Comparison of ENCODE assay signal across 12 cellular contexts in genomic region chr5:52945040-52945439, GRCh38. TPM values are rescaled to one million over a fixed set of nuclear protein-coding genes. Genes with fewer than 3 reads are reported as not detected.
DNase-seq lines count a peak whose midpoint lies in the region; ATAC-seq and TF ChIP-seq lines count a peak whose summit lies in the region.
"Had no signal": no experiment of that assay in that cellular context is flagged by ENCODE, and none has a peak within 500 bp of the region (broad histone marks: within the 10 kb centered on the region; RNA-seq: fewer than 3 reads in every experiment).

No MANE protein-coding gene starts in this region.

- no peak overlapping the region for H2BK12ac ChIP-seq in neuronal stem cell (ENCODE audit: low read length)

- H3K4ac ChIP-seq in neuronal stem cell (ENCODE audit: low read length) = no peak overlapping the region

- no peak overlapping the region for H3K4me2 ChIP-seq in neuronal stem cell (ENCODE audit: insufficient read depth, low read length, poor library complexity, severe bottlenecking)

- no peak overlapping the region for H2AFZ ChIP-seq in neuronal stem cell (ENCODE audit: low read length)

- CTCF ChIA-PET in activated CD4-positive, alpha-beta memory T cell treated with anti-CD3 and anti-CD28 coated beads for 36 hours (lab: Charles Lee) = interaction anchor here (1.4 to 2.6 kb wide), 4 partner anchors 91 to 152 kb away, joined by 6 to 16 read pairs (median 10); no protein-coding TSS in a partner anchor

- no peaks in the 10 kb centered on the region for H3K79me1 ChIP-seq in neuronal stem cell (ENCODE audit: low read depth, low read length)

- no peak overlapping the region for H2BK15ac ChIP-seq in neuronal stem cell (ENCODE audit: low read length)

- peak overlapping the region; percentile 71 for H3K4me3 Mint-ChIP-seq in activated naive CD4-positive, alpha-beta T cell treated with anti-CD3 and anti-CD28 coated beads, Interleukin-2, amount 50 U/mL, for 24 hours
- H3K4me3 Mint-ChIP-seq in activated CD4-positive, alpha-beta memory T cell treated with anti-CD3 and anti-CD28 coated beads for 36 hours = peak overlapping the region; percentile 50
- peak overlapping the region; percentile 75 to 87 (median 80) for H3K4me3 Mint-ChIP-seq in immature natural killer cell

- no peak for ATAC-seq in activated naive CD4-positive, alpha-beta T cell treated with anti-CD3 and anti-CD28 coated beads, Interleukin-2, amount 50 U/mL, for 72 hours
- ATAC-seq in GM18909 (IDR thresholded peaks at IDR 0.05; ENCODE audit: poor library complexity, unreplicated experiment) (no peak), HG03457 (IDR thresholded peaks at IDR 0.05; ENCODE audit: unreplicated experiment) (no peak)
- ATAC-seq: HCT116 had no signal

- H3K9me3 ChIP-seq in tibial artery = no peaks in the 10 kb centered on the region
- H3K9me3 ChIP-seq in neuronal stem cell (replicated peaks in 1 of 2; ENCODE audit: control insufficient read depth in 2 of 2, insufficient read depth in 1 of 2, low read depth in 1 of 2, low read length in 2 of 2) = no peaks in the 10 kb centered on the region

- no peaks in the 10 kb centered on the region for H3K9me3 Mint-ChIP-seq in activated naive CD4-positive, alpha-beta T cell treated with anti-CD3 and anti-CD28 coated beads, Interleukin-2, amount 50 U/mL, for 24 hours
- no peaks in the 10 kb centered on the region for H3K9me3 Mint-ChIP-seq in activated naive CD4-positive, alpha-beta T cell treated with anti-CD3 and anti-CD28 coated beads, Interleukin-2, amount 50 U/mL, for 72 hours
- H3K9me3 Mint-ChIP-seq in activated CD4-positive, alpha-beta memory T cell treated with anti-CD3 and anti-CD28 coated beads for 36 hours = no peaks in the 10 kb centered on the region
- no peaks in the 10 kb centered on the region for H3K9me3 Mint-ChIP-seq in immature natural killer cell

- H3K27ac ChIP-seq in tibial artery (peak overlapping the region in 1 of 2 donors; percentile 50), neuronal stem cell (replicated peaks; ENCODE audit: low read length) (no peak overlapping the region)
- H3K27ac ChIP-seq: C4-2B had no signal

- H3K9ac ChIP-seq in neuronal stem cell (ENCODE audit: low read depth, low read length, poor library complexity) = no peak overlapping the region

- no peak overlapping the region for H4K91ac ChIP-seq in neuronal stem cell (ENCODE audit: low read depth, low read length, poor library complexity)

- intact Hi-C loops in activated CD4-positive, alpha-beta memory T cell treated with anti-CD3 and anti-CD28 coated beads for 36 hours (cut with micrococcal nuclease) = loop anchor here (5.0 kb wide), 1 partner anchor 1267 kb away; no protein-coding TSS in a partner anchor
- intact Hi-C loops in tibial artery (cut with DNase I; ENCODE audit: low total_unique reads) = loop anchor here (5.0 kb wide), 1 partner anchor 152 kb away; no protein-coding TSS in a partner anchor

- POLR2A ChIA-PET in activated CD4-positive, alpha-beta memory T cell treated with anti-CD3 and anti-CD28 coated beads for 36 hours (lab: Charles Lee) = no interaction called here

- no CpG with 5 or more reads among the region's 4 CpGs for WGBS in neuronal stem cell (ENCODE audit: extremely low coverage in 2 of 2, insufficient read length in 2 of 2, insufficient replicate concordance in 1 of 2), 2 donors

- H3K4me3 ChIP-seq in tibial artery (peak overlapping the region; percentile 23 to 26), neuronal stem cell (ENCODE audit: low read length in 2 of 2) (no peak overlapping the region)

- no peak overlapping the region for H3K27ac Mint-ChIP-seq in activated naive CD4-positive, alpha-beta T cell treated with anti-CD3 and anti-CD28 coated beads, Interleukin-2, amount 50 U/mL, for 24 hours
- H3K27ac Mint-ChIP-seq in activated naive CD4-positive, alpha-beta T cell treated with anti-CD3 and anti-CD28 coated beads, Interleukin-2, amount 50 U/mL, for 72 hours = peak overlapping the region in 1 of 2 donors; percentile 41
- H3K27ac Mint-ChIP-seq in activated CD4-positive, alpha-beta memory T cell treated with anti-CD3 and anti-CD28 coated beads for 36 hours = no peak overlapping the region
- peak overlapping the region in 4 of 6 donors; percentile 7 to 82 (median 66) for H3K27ac Mint-ChIP-seq in immature natural killer cell

- no peak overlapping the region for H2BK120ac ChIP-seq in neuronal stem cell (ENCODE audit: low read depth, low read length)

- DNase-seq in activated naive CD4-positive, alpha-beta T cell treated with anti-CD3 and anti-CD28 coated beads, Interleukin-2, amount 50 U/mL, for 72 hours (ENCODE audit: low spot score in 2 of 2) = no peak
- no peak for DNase-seq in activated CD4-positive, alpha-beta memory T cell treated with anti-CD3 and anti-CD28 coated beads for 36 hours
- no peak for DNase-seq in immature natural killer cell
- no peak for DNase-seq in tibial artery
- no peak for DNase-seq in neuronal stem cell (ENCODE audit: low spot score)
- DNase-seq: NCI-H2171 treated with DMSO at 0.1 percent for 48 hours, T1000 had no signal

- H4K8ac ChIP-seq in neuronal stem cell (ENCODE audit: low read depth, low read length) = no peak overlapping the region

- H3K4me1 ChIP-seq in tibial artery (peaks cover 0 to 42% (median 0%) of the 10 kb centered on the region in 4 donors), neuronal stem cell (ENCODE audit: control insufficient read depth in 2 of 2, insufficient read depth in 1 of 2, low read depth in 1 of 2, low read length in 2 of 2) (no peaks in the 10 kb centered on the region)

- no peaks in the 10 kb centered on the region for H3K36me3 Mint-ChIP-seq in activated naive CD4-positive, alpha-beta T cell treated with anti-CD3 and anti-CD28 coated beads, Interleukin-2, amount 50 U/mL, for 24 hours
- no peaks in the 10 kb centered on the region for H3K36me3 Mint-ChIP-seq in activated naive CD4-positive, alpha-beta T cell treated with anti-CD3 and anti-CD28 coated beads, Interleukin-2, amount 50 U/mL, for 72 hours
- H3K36me3 Mint-ChIP-seq in activated CD4-positive, alpha-beta memory T cell treated with anti-CD3 and anti-CD28 coated beads for 36 hours = no peaks in the 10 kb centered on the region
- H3K36me3 Mint-ChIP-seq in immature natural killer cell = no peaks in the 10 kb centered on the region

- no peaks in the 10 kb centered on the region for H3K27me3 Mint-ChIP-seq in activated naive CD4-positive, alpha-beta T cell treated with anti-CD3 and anti-CD28 coated beads, Interleukin-2, amount 50 U/mL, for 24 hours
- no peaks in the 10 kb centered on the region for H3K27me3 Mint-ChIP-seq in activated CD4-positive, alpha-beta memory T cell treated with anti-CD3 and anti-CD28 coated beads for 36 hours
- H3K27me3 Mint-ChIP-seq in immature natural killer cell (ENCODE audit: low read depth in 3 of 3) = peaks cover 0 to 2% (median 0%) of the 10 kb centered on the region in 3 donors

- no peak overlapping the region for H2BK5ac ChIP-seq in neuronal stem cell (ENCODE audit: low read length)

- no peak overlapping the region for H3K23ac ChIP-seq in neuronal stem cell (ENCODE audit: low read depth, low read length, poor library complexity)

- TF ChIP-seq CTCF in tibial artery (IDR thresholded peaks at IDR 0.05) = no peak

- H2AK5ac ChIP-seq in neuronal stem cell (ENCODE audit: low read depth, low read length) = no peak overlapping the region

- H3K4me1 Mint-ChIP-seq in activated naive CD4-positive, alpha-beta T cell treated with anti-CD3 and anti-CD28 coated beads, Interleukin-2, amount 50 U/mL, for 24 hours = peaks cover 29% of the 10 kb centered on the region
- H3K4me1 Mint-ChIP-seq in activated CD4-positive, alpha-beta memory T cell treated with anti-CD3 and anti-CD28 coated beads for 36 hours (ENCODE audit: low read depth) = peaks cover 9% of the 10 kb centered on the region
- peaks cover 7 to 25% of the 10 kb centered on the region in 2 donors for H3K4me1 Mint-ChIP-seq in immature natural killer cell

- H3K36me3 ChIP-seq in tibial artery (peaks cover 18 to 25% (median 25%) of the 10 kb centered on the region in 3 donors), neuronal stem cell (replicated peaks in 1 of 2; ENCODE audit: control insufficient read depth in 2 of 2, insufficient read depth in 2 of 2, low read length in 2 of 2) (no peaks in the 10 kb centered on the region)

- H3K14ac ChIP-seq in neuronal stem cell (ENCODE audit: low read length) = no peak overlapping the region

- no peaks in the 10 kb centered on the region for H3K27me3 ChIP-seq in tibial artery
- no peaks in the 10 kb centered on the region for H3K27me3 ChIP-seq in neuronal stem cell (ENCODE audit: control insufficient read depth in 3 of 3, insufficient read depth in 3 of 3, low read depth in 1 of 3, low read length in 3 of 3)

- H3K18ac ChIP-seq in neuronal stem cell (ENCODE audit: low read length) = no peak overlapping the region

RNA-seq across cellular contexts. Expression of gene ITGA2, which starts 44.1 kb away (rescaled TPM):
- 1 to 10 TPM in 1 of 2 donors, under 1 TPM in 1; 0.77 to 3.1 TPM for total RNA-seq in activated naive CD4-positive, alpha-beta T cell treated with anti-CD3 and anti-CD28 coated beads, Interleukin-2, amount 50 U/mL, for 72 hours
- total RNA-seq in activated CD4-positive, alpha-beta memory T cell treated with anti-CD3 and anti-CD28 coated beads for 36 hours = 1 to 10 TPM; 2.2 to 2.3 TPM
- polyA plus RNA-seq in immature natural killer cell = not detected
- 2.0 TPM for polyA plus RNA-seq in neuronal stem cell (2013, experiment 1 of 2)
- polyA plus RNA-seq in neuronal stem cell (2013, experiment 2 of 2) = 2.0 TPM

Comparison
In these comparisons a context has a peak if more than half of its experiments do, and no peak if none do; other contexts are left out.
1. H3K27ac Mint-ChIP-seq: peak in immature natural killer cell (4 of 6); none in activated naive CD4-positive, alpha-beta T cell treated with anti-CD3 and anti-CD28 coated beads, Interleukin-2, amount 50 U/mL, for 24 hours (single experiment) and activated CD4-positive, alpha-beta memory T cell treated with anti-CD3 and anti-CD28 coated beads for 36 hours (single experiment).
2. H3K4me3 ChIP-seq: peak in tibial artery (2 of 2); none in neuronal stem cell (0 of 2).
3. Peak in every context shown above with its lines, with median percentiles within 50 percentile points of each other: H3K4me3 Mint-ChIP-seq.